In the genomic region with DNA sequence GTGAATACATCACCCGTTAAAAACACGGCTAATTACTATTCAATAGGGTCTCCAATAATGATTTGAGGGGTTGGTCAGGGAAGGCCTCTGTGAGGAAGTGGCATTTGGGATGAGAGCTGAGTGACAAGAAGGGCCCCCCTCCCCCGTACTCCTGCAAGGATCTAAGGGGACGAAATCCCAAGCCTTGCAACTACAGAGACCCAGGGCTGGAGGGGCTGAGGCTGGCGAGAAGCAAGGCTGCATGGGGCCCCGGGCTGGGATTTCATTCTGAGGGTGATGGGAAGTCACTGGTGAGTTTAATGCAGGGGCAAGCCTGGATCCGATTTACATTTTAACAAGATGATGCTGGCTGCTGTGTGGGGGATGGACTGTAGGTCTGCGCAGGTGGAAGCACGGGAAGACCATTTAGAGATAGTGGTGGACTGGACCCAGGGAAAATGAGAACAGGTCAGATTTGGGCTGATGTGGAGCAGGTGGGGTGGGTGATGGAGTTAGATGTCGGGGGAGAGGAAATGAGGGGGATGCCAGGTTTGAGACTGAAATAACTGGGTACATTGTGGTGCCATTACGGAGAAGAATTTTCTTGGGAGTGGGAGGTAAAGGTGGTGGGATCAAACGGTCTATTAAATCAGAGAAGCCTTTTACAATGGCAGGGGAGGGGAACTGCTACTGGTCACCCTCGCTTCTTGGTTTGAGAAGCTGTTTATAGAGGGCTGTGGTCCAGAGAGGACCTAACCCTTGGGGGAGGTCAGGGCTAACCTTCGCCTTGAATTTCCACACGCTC, we compare ENCODE assay signal across 8 cellular contexts. TPM values are rescaled to one million over a fixed set of nuclear protein-coding genes. Genes with fewer than 3 reads are reported as not detected.
DNase-seq lines count a peak whose midpoint lies in the region; ATAC-seq and TF ChIP-seq lines count a peak whose summit lies in the region.

No MANE protein-coding gene starts in this region.

- H3K9ac ChIP-seq in HUES64 (ENCODE audit: low read depth, low read length) (peak overlapping the region; percentile 90), muscle layer of colon (ENCODE audit: low read length) (peak overlapping the region; percentile 78)

- TF ChIP-seq CTCF in cardiac fibroblast (IDR thresholded peaks at IDR 0.05; ENCODE audit: low read depth, low read length), result no peak

- no peak for DNase-seq in cardiac fibroblast (ENCODE audit: low read depth in 2 of 2)
- DNase-seq in HuH-7.5 (ENCODE audit: low spot score), result no peak
- DNase-seq in OCI-M2 (lab: John Stamatoyannopoulos, UW; ENCODE audit: unreplicated experiment), result no peak

- H3K36me3 ChIP-seq in ACC112 (ENCODE audit: insufficient read depth, low read length) (peaks cover 10% of the 10 kb centered on the region; the same call in 1 of the 2 replicates), HUES64 (ENCODE audit: insufficient read depth, low read length) (peaks cover 32% of the 10 kb centered on the region), muscle layer of colon (ENCODE audit: insufficient read depth, low read length) (peaks cover 20% of the 10 kb centered on the region)

- H3K4me3 ChIP-seq in ACC112 (ENCODE audit: low read depth, low read length), result peak overlapping the region; percentile 75
- peak overlapping the region; percentile 77 for H3K4me3 ChIP-seq in HUES64 (ENCODE audit: low read length)
- peak overlapping the region; percentile 98 to 100 for H3K4me3 ChIP-seq in cardiac fibroblast (replicated peaks in 1 of 2; ENCODE audit: low read depth in 2 of 2, low read length in 2 of 2)
- H3K4me3 ChIP-seq in muscle layer of colon (ENCODE audit: low read depth in 1 of 2, low read length in 2 of 2), result peak overlapping the region; percentile 45 to 92

- peaks cover 15% of the 10 kb centered on the region for H3K4me1 ChIP-seq in ACC112 (ENCODE audit: control insufficient read depth, insufficient read depth, low read length, unreplicated experiment)
- H3K4me1 ChIP-seq in HUES64 (ENCODE audit: insufficient read depth, low read length), result peaks cover 16% of the 10 kb centered on the region
- peaks cover 22% of the 10 kb centered on the region for H3K4me1 ChIP-seq in muscle layer of colon (ENCODE audit: insufficient read depth, low read length)

- ATAC-seq in GM21737 (IDR thresholded peaks at IDR 0.05; ENCODE audit: unreplicated experiment) (no peak), GM18868 (IDR thresholded peaks at IDR 0.05; ENCODE audit: unreplicated experiment) (no peak)

- WGBS in HUES64, result 72% methylated on average over 13 of the region's 15 CpGs

- H3K79me2 ChIP-seq in ACC112 (ENCODE audit: control insufficient read depth, insufficient read depth, low read length, unreplicated experiment), result peaks cover 22% of the 10 kb centered on the region

- H2AFZ ChIP-seq in ACC112 (ENCODE audit: low read length, unreplicated experiment), result peak overlapping the region; percentile 78

- H3K9me3 ChIP-seq in HUES64 (ENCODE audit: insufficient read depth, low read depth, low read length), result no peaks in the 10 kb centered on the region
- H3K9me3 ChIP-seq in muscle layer of colon (ENCODE audit: low read length), result no peaks in the 10 kb centered on the region

- H3K27me3 ChIP-seq in ACC112 (ENCODE audit: insufficient read depth, low read length) (no peaks in the 10 kb centered on the region), HUES64 (ENCODE audit: insufficient read depth, low read length) (no peaks in the 10 kb centered on the region), muscle layer of colon (ENCODE audit: control insufficient read depth in 1 of 2, insufficient read depth in 2 of 2, low read length in 2 of 2) (no peaks in the 10 kb centered on the region)

- peak overlapping the region; percentile 44; the same call in 1 of the 2 replicates for H3K27ac ChIP-seq in ACC112 (ENCODE audit: low read depth, low read length)
- H3K27ac ChIP-seq in HUES64 (ENCODE audit: low read depth, low read length), result peak overlapping the region; percentile 85
- peak overlapping the region; percentile 70 for H3K27ac ChIP-seq in muscle layer of colon (ENCODE audit: low read depth, low read length)

RNA-seq across cellular contexts. Expression of gene MYBBP1A, which starts 0.9 kb away (rescaled TPM):
- 72.2 TPM for polyA plus RNA-seq in HUES64 (2013, experiment 1 of 2)
- 58.4 TPM for polyA plus RNA-seq in HUES64 (2013, experiment 2 of 2)

RNA-seq across cellular contexts. Expression of gene GGT6, which starts 4.3 kb away (rescaled TPM):
- not detected for polyA plus RNA-seq in HUES64 (2013, experiment 1 of 2)
- not detected for polyA plus RNA-seq in HUES64 (2013, experiment 2 of 2)

RNA-seq across cellular contexts. Expression of gene SMTNL2, which starts 28.3 kb away (rescaled TPM):
- polyA plus RNA-seq in HUES64 (2013, experiment 1 of 2), result 1.0 TPM
- 2.0 TPM for polyA plus RNA-seq in HUES64 (2013, experiment 2 of 2)

RNA-seq across cellular contexts. Expression of gene SPNS2, which starts 57.4 kb away (rescaled TPM):
- 0.55 TPM for polyA plus RNA-seq in HUES64 (2013, experiment 1 of 2)
- polyA plus RNA-seq in HUES64 (2013, experiment 2 of 2), result 0.76 TPM
